ENCODE assay signal across 21 cellular contexts in genomic region chr4:146981651-146982050, GRCh38. TPM values are rescaled to one million over a fixed set of nuclear protein-coding genes. Genes with fewer than 3 reads are reported as not detected.
DNase-seq lines count a peak whose midpoint lies in the region; ATAC-seq and TF ChIP-seq lines count a peak whose summit lies in the region.
"Had no signal": no experiment of that assay in that cellular context is flagged by ENCODE, and none has a peak within 500 bp of the region (broad histone marks: within the 10 kb centered on the region; RNA-seq: fewer than 3 reads in every experiment).

No MANE protein-coding gene starts in this region.

- H3K9me3 Mint-ChIP-seq in mesothelial cell of epicardium, result peaks cover 4% of the 10 kb centered on the region
- H3K9me3 Mint-ChIP-seq: activated CD4-positive, alpha-beta T cell treated with anti-CD3 and anti-CD28 coated beads, Interleukin-2, amount 10 ng/mL, durations not matched to agents 24 days and 14 days had no signal

- H3K27me3 Mint-ChIP-seq in mesothelial cell of epicardium (ENCODE audit: low read depth), result no peaks in the 10 kb centered on the region
- H3K27me3 Mint-ChIP-seq: activated CD4-positive, alpha-beta T cell treated with anti-CD3 and anti-CD28 coated beads, Interleukin-2, amount 10 ng/mL, durations not matched to agents 24 days and 14 days had no signal

- no peaks in the 10 kb centered on the region for H3K4me1 ChIP-seq in cardiac muscle cell (ENCODE audit: low read depth)
- H3K4me1 ChIP-seq in right cardiac atrium (ENCODE audit: control insufficient read depth, insufficient read depth, low read length), result no peaks in the 10 kb centered on the region
- H3K4me1 ChIP-seq in thyroid gland, result no peaks in the 10 kb centered on the region
- H3K4me1 ChIP-seq: pancreas had no signal

- ATAC-seq in right cardiac atrium, result no peak
- ATAC-seq in HG03108 (IDR thresholded peaks at IDR 0.05; ENCODE audit: unreplicated experiment), result no peak
- ATAC-seq in GM21360 (IDR thresholded peaks at IDR 0.05; ENCODE audit: unreplicated experiment), result no peak
- ATAC-seq: GM12878, pancreas had no signal

- intact Hi-C loops in right cardiac atrium (cut with DNase I), result no loop called here
- intact Hi-C loops in thyroid gland (cut with DNase I), result no loop called here

- H3K4me3 Mint-ChIP-seq in mesothelial cell of epicardium, result no peak overlapping the region
- H3K4me3 Mint-ChIP-seq: activated CD4-positive, alpha-beta T cell treated with anti-CD3 and anti-CD28 coated beads, Interleukin-2, amount 10 ng/mL, durations not matched to agents 24 days and 14 days had no signal

- H3K9me3 ChIP-seq in cardiac muscle cell (ENCODE audit: low read depth) (no peaks in the 10 kb centered on the region), right cardiac atrium (ENCODE audit: control insufficient read depth, low read length) (no peaks in the 10 kb centered on the region), thyroid gland (no peaks in the 10 kb centered on the region)
- H3K9me3 ChIP-seq: BLaER1, pancreas, thoracic aorta had no signal

- no peak overlapping the region for H3K27ac ChIP-seq in cardiac muscle cell
- no peak overlapping the region for H3K27ac ChIP-seq in right cardiac atrium (ENCODE audit: low read length)
- peak overlapping the region in 1 of 3 donors; percentile 1 for H3K27ac ChIP-seq in thyroid gland
- H3K27ac ChIP-seq: 22Rv1, BLaER1, coronary artery, pancreas, RWPE1, thoracic aorta had no signal

- H3K36me3 ChIP-seq in cardiac muscle cell (no peaks in the 10 kb centered on the region), thyroid gland (no peaks in the 10 kb centered on the region)
- H3K36me3 ChIP-seq: BLaER1, pancreas, thoracic aorta had no signal

- TF ChIP-seq CTCF in cardiac muscle cell (IDR thresholded peaks at IDR 0.05; ENCODE audit: low read depth, low read length) (no peak), mesothelial cell of epicardium (IDR thresholded peaks at IDR 0.05; ENCODE audit: unreplicated experiment) (no peak), thyroid gland (IDR thresholded peaks at IDR 0.05) (no peak)

- WGBS in right cardiac atrium, result 48% methylated on average over 4 of the region's 4 CpGs
- 30 to 39% methylated on average over 4 of the region's 4 CpGs for WGBS in thyroid gland, 2 donors

- DNase-seq in cardiac muscle cell (ENCODE audit: low read depth in 1 of 2, low spot score in 1 of 2), result peak; percentile 8 to 61
- no peak for DNase-seq in right cardiac atrium
- DNase-seq in ecto neural progenitor cell (ENCODE audit: low spot score), result peak; percentile 57
- DNase-seq in mesothelial cell of epicardium (ENCODE audit: low spot score in 2 of 2, unreplicated experiment in 2 of 2), result no peak
- DNase-seq in thyroid gland, result peak; percentile 42 to 46
- no peak for DNase-seq in inferior parietal cortex (ENCODE audit: extremely low spot score)
- DNase-seq: activated CD4-positive, alpha-beta T cell treated with anti-CD3 and anti-CD28 coated beads, Interleukin-2, amount 10 ng/mL, durations not matched to agents 24 days and 14 days; activated naive CD4-positive, alpha-beta T cell treated with Interleukin-2 at 50 U/mL for 16 hours; aorta; foreskin melanocyte; GDM1; pancreas had no signal

- TF ChIP-seq POLR2A in thyroid gland (IDR thresholded peaks at IDR 0.05), result no peak

- H3K36me3 Mint-ChIP-seq in mesothelial cell of epicardium, result no peaks in the 10 kb centered on the region

- H3K27me3 ChIP-seq in cardiac muscle cell (no peaks in the 10 kb centered on the region), right cardiac atrium (ENCODE audit: control insufficient read depth, insufficient read depth) (no peaks in the 10 kb centered on the region), thyroid gland (no peaks in the 10 kb centered on the region)
- H3K27me3 ChIP-seq: BLaER1, pancreas had no signal

- H3K27ac Mint-ChIP-seq in mesothelial cell of epicardium, result peak overlapping the region; percentile 27
- H3K27ac Mint-ChIP-seq: activated CD4-positive, alpha-beta T cell treated with anti-CD3 and anti-CD28 coated beads, Interleukin-2, amount 10 ng/mL, durations not matched to agents 24 days and 14 days had no signal

- peaks cover 9% of the 10 kb centered on the region for H3K4me1 Mint-ChIP-seq in mesothelial cell of epicardium
- H3K4me1 Mint-ChIP-seq: activated CD4-positive, alpha-beta T cell treated with anti-CD3 and anti-CD28 coated beads, Interleukin-2, amount 10 ng/mL, durations not matched to agents 24 days and 14 days had no signal

- no peak overlapping the region for H3K4me3 ChIP-seq in cardiac muscle cell
- H3K4me3 ChIP-seq in right cardiac atrium (ENCODE audit: low read length), result no peak overlapping the region
- no peak overlapping the region for H3K4me3 ChIP-seq in thyroid gland (replicated peaks in 1 of 3)
- H3K4me3 ChIP-seq: BLaER1, coronary artery, GM12878, pancreas, thoracic aorta had no signal

RNA-seq across cellular contexts. Expression of gene TTC29, which starts 36.0 kb away (rescaled TPM):
- total RNA-seq in cardiac muscle cell, result 0.09 and 0.35 TPM in 2 replicates
- 0.45 and 0.62 TPM in 2 replicates for polyA plus RNA-seq in cardiac muscle cell
- under 1 TPM; 0.26 to 0.85 (median 0.37) TPM for total RNA-seq in right cardiac atrium
- 0.09 TPM for polyA plus RNA-seq in right cardiac atrium
- total RNA-seq in mesothelial cell of epicardium, result 0.43 to 0.56 TPM (median 0.53 TPM) in 3 replicates
- total RNA-seq in thyroid gland, result under 1 TPM in 2 of 4 donors, not detected in 2; 0.27 to 0.67 TPM
- total RNA-seq: activated CD4-positive, alpha-beta T cell treated with anti-CD3 and anti-CD28 coated beads, Interleukin-2, amount 10 ng/mL, durations not matched to agents 24 days and 14 days; aorta; GM12878; liver; pancreas; thoracic aorta had no signal
- polyA plus RNA-seq: aorta, GM12878, liver, pancreas had no signal

Comparison
In these comparisons a context has a peak if more than half of its experiments do, and no peak if none do; other contexts are left out.
1. DNase-seq: peak in cardiac muscle cell (2 of 2), ecto neural progenitor cell (single experiment) and thyroid gland (2 of 2); none in right cardiac atrium (0 of 3), mesothelial cell of epicardium (0 of 2) and inferior parietal cortex (single experiment).